ENCODE assay signal across 17 cellular contexts in the genomic region with DNA sequence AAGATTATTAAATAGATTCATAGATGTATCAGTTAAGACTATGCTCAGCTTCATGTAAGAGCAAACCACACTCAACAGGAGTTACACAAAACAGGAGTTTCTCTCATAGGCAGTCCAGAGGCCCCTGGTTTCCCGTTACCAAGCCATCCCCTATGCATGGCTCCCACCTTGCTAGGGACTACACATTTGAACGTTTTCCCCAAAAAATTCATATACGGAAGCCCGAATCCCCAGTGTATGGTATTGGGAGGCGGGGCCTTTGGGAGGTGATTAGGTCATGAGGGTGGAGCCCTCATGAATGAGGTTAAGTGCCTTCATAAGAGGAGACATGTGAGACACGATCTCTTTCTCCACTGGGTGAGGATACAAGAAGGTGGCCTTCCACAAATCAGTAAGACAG. TPM values are rescaled to one million over a fixed set of nuclear protein-coding genes. Genes with fewer than 3 reads are reported as not detected.
DNase-seq lines count a peak whose midpoint lies in the region; ATAC-seq, FAIRE-seq and TF ChIP-seq lines count a peak whose summit lies in the region.
"Had no signal": no experiment of that assay in that cellular context is flagged by ENCODE, and none has a peak within 500 bp of the region (broad histone marks: within the 10 kb centered on the region; RNA-seq: fewer than 3 reads in every experiment).

No MANE protein-coding gene starts in this region.

- peaks cover 5% of the 10 kb centered on the region for H3K9me3 Mint-ChIP-seq in activated naive CD4-positive, alpha-beta T cell treated with anti-CD3 and anti-CD28 coated beads, Interleukin-2, amount 50 U/mL, for 24 hours

- peak overlapping the region; percentile 91 for H3K27ac Mint-ChIP-seq in activated naive CD4-positive, alpha-beta T cell treated with anti-CD3 and anti-CD28 coated beads, Interleukin-2, amount 50 U/mL, for 24 hours

- H3K27ac ChIP-seq in osteoblast (ENCODE audit: low read depth, low read length), result no peak overlapping the region
- H3K27ac ChIP-seq: breast epithelium, heart left ventricle, KMS-11, left lung had no signal

- no peaks in the 10 kb centered on the region for H3K27me3 Mint-ChIP-seq in activated naive CD4-positive, alpha-beta T cell treated with anti-CD3 and anti-CD28 coated beads, Interleukin-2, amount 50 U/mL, for 24 hours

- no peaks in the 10 kb centered on the region for H3K36me3 ChIP-seq in osteoblast (ENCODE audit: insufficient read depth, low read length)
- H3K36me3 ChIP-seq: breast epithelium had no signal

- peaks cover 31% of the 10 kb centered on the region for H3K4me1 Mint-ChIP-seq in activated naive CD4-positive, alpha-beta T cell treated with anti-CD3 and anti-CD28 coated beads, Interleukin-2, amount 50 U/mL, for 24 hours

- H3K4me2 ChIP-seq in osteoblast (ENCODE audit: insufficient read depth, low read length), result no peak overlapping the region
- H3K4me2 ChIP-seq: KMS-11 had no signal

- H4K20me1 ChIP-seq in osteoblast (ENCODE audit: insufficient read depth, low read length), result peaks cover 27% of the 10 kb centered on the region

- no peaks in the 10 kb centered on the region for H3K9me3 ChIP-seq in osteoblast (ENCODE audit: low read depth, low read length)
- H3K9me3 ChIP-seq: breast epithelium, heart left ventricle, left lung had no signal

- TF ChIP-seq CTCF in osteoblast (IDR thresholded peaks at IDR 0.05; ENCODE audit: extremely low read depth, low read depth, low read length), result no peak

- FAIRE-seq in HTR-8/SVneo (lab: Jason Lieb, UNC), result no peak
- FAIRE-seq: endothelial cell of umbilical vein, urothelium cell line had no signal

- H3K79me2 ChIP-seq in osteoblast (ENCODE audit: insufficient read depth, low read length), result peaks cover 58% of the 10 kb centered on the region

- peak; percentile 35 for DNase-seq in stimulated activated CD4-positive, alpha-beta T cell treated with anti-CD3 and anti-CD28 coated beads, Interleukin-15, amount 100 ng/mL, for 24 hours
- no peak for DNase-seq in stimulated activated CD4-positive, alpha-beta T cell treated with anti-CD3 and anti-CD28 coated beads, Interleukin-4, amount 100 ng/mL, for 24 hours
- DNase-seq in HTR-8/SVneo (ENCODE audit: insufficient read length, low spot score) (no peak), iPS-NIHi7 (ENCODE audit: extremely low spot score) (no peak), osteoblast (ENCODE audit: insufficient read length, low spot score, missing footprints) (no peak), NCI-H526 (lab: John Stamatoyannopoulos, UW) (no peak)
- DNase-seq: heart left ventricle, left lung, NCI-H187 treated with DMSO at 0.1 percent for 48 hours, SW 1271 had no signal

- peaks cover 2% of the 10 kb centered on the region for H3K4me1 ChIP-seq in osteoblast (ENCODE audit: insufficient read depth, low read length)
- H3K4me1 ChIP-seq: breast epithelium, left lung had no signal

- H3K36me3 Mint-ChIP-seq in activated naive CD4-positive, alpha-beta T cell treated with anti-CD3 and anti-CD28 coated beads, Interleukin-2, amount 50 U/mL, for 24 hours, result peaks cover 25% of the 10 kb centered on the region

- H3K4me3 ChIP-seq in osteoblast (ENCODE audit: insufficient read depth, low read length), result no peak overlapping the region
- H3K4me3 ChIP-seq: breast epithelium, heart left ventricle, left lung, skin epidermis had no signal

- H3K27me3 ChIP-seq in osteoblast (ENCODE audit: insufficient read depth, low read length), result no peaks in the 10 kb centered on the region
- H3K27me3 ChIP-seq: breast epithelium, heart left ventricle, left lung had no signal

- ATAC-seq in HG03159 (IDR thresholded peaks at IDR 0.05; ENCODE audit: unreplicated experiment), result peak; percentile 28
- ATAC-seq: heart left ventricle, left lung had no signal

- peak overlapping the region; percentile 16 for H3K4me3 Mint-ChIP-seq in activated naive CD4-positive, alpha-beta T cell treated with anti-CD3 and anti-CD28 coated beads, Interleukin-2, amount 50 U/mL, for 24 hours

- H2AFZ ChIP-seq in osteoblast (ENCODE audit: low read length), result no peak overlapping the region

RNA-seq across cellular contexts. Expression of a gene that starts 29.1 kb away (rescaled TPM):
- total RNA-seq in osteoblast, result 94.1 and 100 TPM in 2 replicates
